In the genomic region with DNA sequence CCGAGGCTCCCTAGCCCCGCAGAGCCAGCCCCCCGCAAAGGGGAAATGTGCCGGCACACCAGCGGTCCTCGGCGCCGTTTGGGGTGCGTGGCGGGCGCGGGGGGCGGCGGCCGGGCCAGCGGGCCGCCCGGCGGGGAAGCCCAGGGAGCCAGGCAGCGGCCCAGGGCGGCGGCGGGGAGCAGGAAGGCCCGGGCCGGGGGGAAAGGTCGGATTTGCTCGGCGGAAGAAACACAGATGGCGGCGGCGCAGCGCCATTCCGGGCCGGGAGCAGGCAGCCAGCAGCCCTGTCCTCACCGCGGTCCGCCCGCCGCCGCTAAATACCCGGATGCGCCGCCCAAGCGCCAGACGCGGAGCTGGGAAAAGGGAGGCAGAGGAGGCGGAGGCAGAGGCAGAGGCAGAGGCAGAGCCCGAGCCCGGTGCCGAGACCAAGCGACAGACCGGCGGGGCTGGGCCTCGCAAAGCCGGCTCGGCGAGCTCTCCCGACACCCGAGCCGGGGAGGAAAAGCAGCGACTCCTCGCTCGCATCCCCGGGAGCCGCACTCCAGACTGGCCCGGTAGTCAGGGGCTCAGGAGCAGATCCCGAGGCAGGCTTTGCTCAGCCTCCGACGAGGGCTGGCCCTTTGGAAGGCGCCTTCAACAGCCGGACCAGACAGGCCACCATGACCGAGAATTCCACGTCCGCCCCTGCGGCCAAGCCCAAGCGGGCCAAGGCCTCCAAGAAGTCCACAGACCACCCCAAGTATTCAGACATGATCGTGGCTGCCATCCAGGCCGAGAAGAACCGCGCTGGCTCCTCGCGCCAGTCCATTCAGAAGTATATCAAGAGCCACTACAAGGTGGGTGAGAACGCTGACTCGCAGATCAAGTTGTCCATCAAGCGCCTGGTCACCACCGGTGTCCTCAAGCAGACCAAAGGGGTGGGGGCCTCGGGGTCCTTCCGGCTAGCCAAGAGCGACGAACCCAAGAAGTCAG, we compare ENCODE assay signal across 9 cellular contexts. TPM values are rescaled to one million over a fixed set of nuclear protein-coding genes. Genes with fewer than 3 reads are reported as not detected.
DNase-seq lines count a peak whose midpoint lies in the region; ATAC-seq and TF ChIP-seq lines count a peak whose summit lies in the region.
"Had no signal": no experiment of that assay in that cellular context is flagged by ENCODE, and none has a peak within 500 bp of the region (broad histone marks: within the 10 kb centered on the region; RNA-seq: fewer than 3 reads in every experiment).

No MANE protein-coding gene starts in this region.

- DNase-seq in Daoy (ENCODE audit: low read depth) (peak; percentile 92), NCI-H146 (lab: John Stamatoyannopoulos, UW) (peak; percentile 73), WERI-Rb-1 (peak; percentile 93), mammary epithelial cell (peak; percentile 79), sigmoid colon (peak; percentile 96)

- intact Hi-C loops in mammary epithelial cell (cut with micrococcal nuclease) (no loop called here), sigmoid colon (cut with DNase I) (loop anchor here (5.0 kb wide), 2 partner anchors 58 to 118 kb away; a partner anchor contains a TSS)

- peak overlapping the region; percentile 57 for H3K9ac ChIP-seq in mammary epithelial cell (ENCODE audit: insufficient read depth, low read length)

- TF ChIP-seq POLR2A in sigmoid colon (IDR thresholded peaks at IDR 0.05): peak; percentile 95 to 96

- in situ Hi-C loops in mammary epithelial cell (cut with MboI; ENCODE audit: low sequenced_read_pairs in 2 of 2): no loop called here

- BruUV-seq in mammary epithelial cell (replicated peaks; lab: Mats Ljungman, UMichigan): TSS peak; percentile 63

- H3K4me2 ChIP-seq in mammary epithelial cell (ENCODE audit: insufficient read depth, low read depth, low read length): peak overlapping the region; percentile 98

- H3K9me3 ChIP-seq in WERI-Rb-1 (ENCODE audit: severe bottlenecking) (no peaks in the 10 kb centered on the region), mammary epithelial cell (replicated peaks; ENCODE audit: insufficient read depth, low read length) (no peaks in the 10 kb centered on the region), iPS-18c (ENCODE audit: control insufficient read depth, insufficient read depth, low read length) (no peaks in the 10 kb centered on the region), sigmoid colon (no peaks in the 10 kb centered on the region)

- TF ChIP-seq CTCF in WERI-Rb-1 (IDR thresholded peaks at IDR 0.05; ENCODE audit: low read depth, low read length) (no peak), mammary epithelial cell (conservative IDR thresholded peaks at IDR 0.05 in 1 of 2, IDR thresholded peaks at IDR 0.05 in 1 of 2; ENCODE audit: extremely low read depth in 1 of 2, insufficient read depth in 1 of 2, low read depth in 1 of 2, low read length in 2 of 2) (no peak), sigmoid colon (IDR thresholded peaks at IDR 0.05) (no peak)

- H3K79me2 ChIP-seq in mammary epithelial cell (ENCODE audit: insufficient read depth, low read length): peaks cover 15% of the 10 kb centered on the region

- peaks cover 8% of the 10 kb centered on the region for H3K27me3 ChIP-seq in WERI-Rb-1 (ENCODE audit: insufficient read depth, low read depth, severe bottlenecking)
- H3K27me3 ChIP-seq in mammary epithelial cell (ENCODE audit: insufficient read depth, low read length): no peaks in the 10 kb centered on the region
- H3K27me3 ChIP-seq in sigmoid colon: no peaks in the 10 kb centered on the region

- peaks cover 40% of the 10 kb centered on the region for H3K4me1 ChIP-seq in mammary epithelial cell (ENCODE audit: insufficient read depth, low read length)
- peaks cover 0 to 63% (median 43%) of the 10 kb centered on the region in 4 donors for H3K4me1 ChIP-seq in sigmoid colon

- peak overlapping the region; percentile 70 for H3K27ac ChIP-seq in WERI-Rb-1
- H3K27ac ChIP-seq in mammary epithelial cell (ENCODE audit: insufficient read depth, low read depth, low read length): no peak overlapping the region
- peak overlapping the region; percentile 87 to 96 (median 91) for H3K27ac ChIP-seq in sigmoid colon

- CTCF ChIA-PET in mammary epithelial cell (lab: Charles Lee; ENCODE audit: low non-redundant PET): no interaction called here

- no peak for ATAC-seq in HG03520 (IDR thresholded peaks at IDR 0.05; ENCODE audit: unreplicated experiment)
- ATAC-seq in HG03135 (IDR thresholded peaks at IDR 0.05; ENCODE audit: unreplicated experiment): no peak

- dilution Hi-C loops in mammary epithelial cell (cut with HindIII; ENCODE audit: low sequenced_read_pairs): no loop called here

- H2AFZ ChIP-seq in mammary epithelial cell (ENCODE audit: low read depth, low read length): peak overlapping the region; percentile 92

- TF ChIP-seq EP300 in sigmoid colon (IDR thresholded peaks at IDR 0.05): no peak

- 21% methylated on average over 18 of the region's 90 CpGs for WGBS in mammary epithelial cell (ENCODE audit: low coverage, missing lambda C conversion rate)
- WGBS in sigmoid colon, 2 donors: 1 to 4% methylated on average over 90 of the region's 90 CpGs

- H3K36me3 ChIP-seq in WERI-Rb-1 (no peaks in the 10 kb centered on the region), mammary epithelial cell (ENCODE audit: insufficient read depth, low read length) (no peaks in the 10 kb centered on the region), sigmoid colon (no peaks in the 10 kb centered on the region)

- H3K4me3 ChIP-seq in WERI-Rb-1 (ENCODE audit: low read depth, low read length): peak overlapping the region; percentile 53
- H3K4me3 ChIP-seq in mammary epithelial cell (replicated peaks in 1 of 3; ENCODE audit: insufficient read depth in 1 of 3, low read depth in 2 of 3, low read length in 3 of 3): peak overlapping the region; percentile 75 to 80 (median 79)
- peak overlapping the region; percentile 89 for H3K4me3 ChIP-seq in iPS-18c (ENCODE audit: insufficient read depth, low read depth, low read length)
- peak overlapping the region; percentile 57 to 68 (median 64) for H3K4me3 ChIP-seq in sigmoid colon

- H4K20me1 ChIP-seq in mammary epithelial cell (ENCODE audit: insufficient read depth, low read length): no peaks in the 10 kb centered on the region

RNA-seq across cellular contexts. Expression of a gene that starts 2.6 kb away (rescaled TPM):
- 44.5 and 44.9 TPM in 2 replicates for total RNA-seq in Daoy (2014; rRNA removed; shearing (Covaris generic))
- total RNA-seq in mammary epithelial cell (10 to 100 TPM; 17.3 to 22.4 TPM), sigmoid colon (10 to 100 TPM in 1 of 4 donors, 1 to 10 TPM in 3; 5.1 to 14.1 (median 7.7) TPM)
- polyA plus RNA-seq in mammary epithelial cell (13.6 TPM), sigmoid colon (10 to 100 TPM in 2 of 3 donors, 1 to 10 TPM in 1; 6.0 to 12.3 (median 10.2) TPM)
- polyA minus RNA-seq in mammary epithelial cell: 6.3 TPM

RNA-seq across cellular contexts. Expression of a gene that starts 18.0 kb away (rescaled TPM):
- total RNA-seq in Daoy (2014; rRNA removed; shearing (Covaris generic)): not detected in 2 replicates
- total RNA-seq in mammary epithelial cell: not detected
- not detected for polyA plus RNA-seq in mammary epithelial cell
- polyA minus RNA-seq in mammary epithelial cell: not detected
- not detected for total RNA-seq in sigmoid colon
- polyA plus RNA-seq in sigmoid colon: not detected
- total RNA-seq: glomerular endothelial cell had no signal

RNA-seq across cellular contexts. Expression of a gene that starts 39.0 kb away (rescaled TPM):
- total RNA-seq in Daoy (2014; rRNA removed; shearing (Covaris generic)): 59.8 and 64.7 TPM in 2 replicates
- 10 to 100 TPM; 20.3 to 20.5 TPM for total RNA-seq in mammary epithelial cell
- polyA plus RNA-seq in mammary epithelial cell: 22.3 TPM
- 21.3 TPM for polyA minus RNA-seq in mammary epithelial cell
- 10 to 100 TPM; 39.3 to 50.7 (median 45.0) TPM for total RNA-seq in sigmoid colon
- polyA plus RNA-seq in sigmoid colon: 10 to 100 TPM; 12.6 to 25.2 (median 23.0) TPM

RNA-seq across cellular contexts. Expression of a gene that starts 44.0 kb away (rescaled TPM):
- 288 and 343 TPM in 2 replicates for total RNA-seq in Daoy (2014; rRNA removed; shearing (Covaris generic))
- 100 to 1,000 TPM; 350 to 368 TPM for total RNA-seq in mammary epithelial cell
- 693 TPM for polyA plus RNA-seq in mammary epithelial cell
- polyA minus RNA-seq in mammary epithelial cell: 476 TPM
- 100 to 1,000 TPM; 366 to 628 (median 532) TPM for total RNA-seq in sigmoid colon
- 100 to 1,000 TPM; 198 to 331 (median 307) TPM for polyA plus RNA-seq in sigmoid colon
